ENCODE assay signal across 1 cellular context in the genomic region with DNA sequence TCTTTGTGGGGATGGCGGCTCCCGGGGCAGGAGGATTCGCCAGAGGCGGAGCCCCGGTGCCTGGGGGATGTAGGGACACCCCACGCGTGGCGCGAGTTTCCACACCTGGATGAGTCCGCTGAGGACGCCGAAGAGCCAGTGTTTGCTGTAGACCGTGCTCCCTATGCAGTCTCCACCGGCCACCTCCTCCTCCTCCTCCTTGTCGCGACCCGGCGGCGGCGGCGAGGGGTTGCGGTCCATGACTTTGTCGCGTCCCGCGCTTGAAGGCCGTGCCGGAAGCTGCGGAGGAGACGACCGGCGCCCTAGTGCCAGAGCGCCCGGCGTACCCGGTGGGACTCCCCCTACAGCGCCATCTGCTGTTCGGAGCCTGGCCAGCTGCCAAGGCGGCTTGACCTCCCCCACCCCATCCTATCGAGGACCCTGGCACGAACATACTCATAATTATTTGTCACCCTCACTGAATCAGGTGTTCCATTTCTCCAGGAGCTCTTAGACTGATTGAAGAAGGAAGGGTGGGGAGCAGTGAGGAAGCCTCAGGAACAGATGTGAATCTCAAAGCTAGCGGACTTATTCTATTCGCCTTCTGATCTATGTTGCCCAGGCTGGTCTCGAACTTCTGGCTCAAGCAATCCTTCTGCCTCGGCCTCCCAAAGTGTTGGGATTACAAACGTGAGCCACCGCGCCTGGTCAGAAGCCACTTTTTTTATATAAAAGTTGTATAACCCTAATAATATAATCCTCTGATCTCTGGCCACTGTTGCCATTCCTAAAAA.
TF ChIP-seq lines count a peak whose summit lies in the region.

A gene with protein sequence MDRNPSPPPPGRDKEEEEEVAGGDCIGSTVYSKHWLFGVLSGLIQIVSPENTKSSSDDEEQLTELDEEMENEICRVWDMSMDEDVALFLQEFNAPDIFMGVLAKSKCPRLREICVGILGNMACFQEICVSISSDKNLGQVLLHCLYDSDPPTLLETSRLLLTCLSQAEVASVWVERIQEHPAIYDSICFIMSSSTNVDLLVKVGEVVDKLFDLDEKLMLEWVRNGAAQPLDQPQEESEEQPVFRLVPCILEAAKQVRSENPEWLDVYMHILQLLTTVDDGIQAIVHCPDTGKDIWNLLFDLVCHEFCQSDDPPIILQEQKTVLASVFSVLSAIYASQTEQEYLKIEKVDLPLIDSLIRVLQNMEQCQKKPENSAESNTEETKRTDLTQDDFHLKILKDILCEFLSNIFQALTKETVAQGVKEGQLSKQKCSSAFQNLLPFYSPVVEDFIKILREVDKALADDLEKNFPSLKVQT (minus strand): TSS at position 281 of the 773 bp plus-strand sequence. CDS start 41 bp downstream, at position 240.

TF ChIP-seq in HepG2, 621 proteins besides CTCF, POLR2A, EP300 and RAD21 (continued from another document and continues in another):
- TF ChIP-seq, protein P1, sequence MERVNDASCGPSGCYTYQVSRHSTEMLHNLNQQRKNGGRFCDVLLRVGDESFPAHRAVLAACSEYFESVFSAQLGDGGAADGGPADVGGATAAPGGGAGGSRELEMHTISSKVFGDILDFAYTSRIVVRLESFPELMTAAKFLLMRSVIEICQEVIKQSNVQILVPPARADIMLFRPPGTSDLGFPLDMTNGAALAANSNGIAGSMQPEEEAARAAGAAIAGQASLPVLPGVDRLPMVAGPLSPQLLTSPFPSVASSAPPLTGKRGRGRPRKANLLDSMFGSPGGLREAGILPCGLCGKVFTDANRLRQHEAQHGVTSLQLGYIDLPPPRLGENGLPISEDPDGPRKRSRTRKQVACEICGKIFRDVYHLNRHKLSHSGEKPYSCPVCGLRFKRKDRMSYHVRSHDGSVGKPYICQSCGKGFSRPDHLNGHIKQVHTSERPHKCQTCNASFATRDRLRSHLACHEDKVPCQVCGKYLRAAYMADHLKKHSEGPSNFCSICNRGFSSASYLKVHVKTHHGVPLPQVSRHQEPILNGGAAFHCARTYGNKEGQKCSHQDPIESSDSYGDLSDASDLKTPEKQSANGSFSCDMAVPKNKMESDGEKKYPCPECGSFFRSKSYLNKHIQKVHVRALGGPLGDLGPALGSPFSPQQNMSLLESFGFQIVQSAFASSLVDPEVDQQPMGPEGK (CRISPR knock-in tag; IDR thresholded peaks at IDR 0.05), result 0 out of 2 replicates have a peak, but pooled peaks have one; percentile 13
- TF ChIP-seq, protein P2, sequence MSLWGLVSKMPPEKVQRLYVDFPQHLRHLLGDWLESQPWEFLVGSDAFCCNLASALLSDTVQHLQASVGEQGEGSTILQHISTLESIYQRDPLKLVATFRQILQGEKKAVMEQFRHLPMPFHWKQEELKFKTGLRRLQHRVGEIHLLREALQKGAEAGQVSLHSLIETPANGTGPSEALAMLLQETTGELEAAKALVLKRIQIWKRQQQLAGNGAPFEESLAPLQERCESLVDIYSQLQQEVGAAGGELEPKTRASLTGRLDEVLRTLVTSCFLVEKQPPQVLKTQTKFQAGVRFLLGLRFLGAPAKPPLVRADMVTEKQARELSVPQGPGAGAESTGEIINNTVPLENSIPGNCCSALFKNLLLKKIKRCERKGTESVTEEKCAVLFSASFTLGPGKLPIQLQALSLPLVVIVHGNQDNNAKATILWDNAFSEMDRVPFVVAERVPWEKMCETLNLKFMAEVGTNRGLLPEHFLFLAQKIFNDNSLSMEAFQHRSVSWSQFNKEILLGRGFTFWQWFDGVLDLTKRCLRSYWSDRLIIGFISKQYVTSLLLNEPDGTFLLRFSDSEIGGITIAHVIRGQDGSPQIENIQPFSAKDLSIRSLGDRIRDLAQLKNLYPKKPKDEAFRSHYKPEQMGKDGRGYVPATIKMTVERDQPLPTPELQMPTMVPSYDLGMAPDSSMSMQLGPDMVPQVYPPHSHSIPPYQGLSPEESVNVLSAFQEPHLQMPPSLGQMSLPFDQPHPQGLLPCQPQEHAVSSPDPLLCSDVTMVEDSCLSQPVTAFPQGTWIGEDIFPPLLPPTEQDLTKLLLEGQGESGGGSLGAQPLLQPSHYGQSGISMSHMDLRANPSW (CRISPR knock-in tag; IDR thresholded peaks at IDR 0.05; ENCODE audit: borderline replicate concordance), result no peak
- TF ChIP-seq MLLT10 (CRISPR knock-in tag; IDR thresholded peaks at IDR 0.05) (no peak), KLF11 (CRISPR knock-in tag; IDR thresholded peaks at IDR 0.05) (peak; percentile 90), ZNF282 (IDR thresholded peaks at IDR 0.05; ENCODE audit: partially characterized antibody) (no peak), ZNF850 (CRISPR knock-in tag; conservative IDR thresholded peaks at IDR 0.05) (no peak), ZBTB42 (CRISPR knock-in tag; IDR thresholded peaks at IDR 0.05) (no peak), ZNF180 (CRISPR knock-in tag; IDR thresholded peaks at IDR 0.05; ENCODE audit: borderline replicate concordance, low read depth) (no peak), ZNF841 (CRISPR knock-in tag; IDR thresholded peaks at IDR 0.05; ENCODE audit: borderline replicate concordance) (no peak), ZSCAN12 (CRISPR knock-in tag; IDR thresholded peaks at IDR 0.05) (no peak), CEBPG (CRISPR knock-in tag; IDR thresholded peaks at IDR 0.05) (peak; percentile 8; the same call in 1 of the 2 replicates), ZNF264 (CRISPR knock-in tag; IDR thresholded peaks at IDR 0.05) (0 out of 2 replicates have a peak, but pooled peaks have one; percentile 35), HNRNPUL1 (IDR thresholded peaks at IDR 0.05; ENCODE audit: low read depth, low read length) (no peak), ZNF724P (CRISPR knock-in tag; IDR thresholded peaks at IDR 0.05; ENCODE audit: borderline replicate concordance) (peak; percentile 88; the same call in 1 of the 2 replicates), HDAC6 (IDR thresholded peaks at IDR 0.05; ENCODE audit: low read depth, low read length) (no peak), ZFP62 (CRISPR knock-in tag; IDR thresholded peaks at IDR 0.05) (no peak), ZNF441 (CRISPR knock-in tag; IDR thresholded peaks at IDR 0.05; ENCODE audit: borderline replicate concordance) (peak; percentile 36; the same call in 1 of the 2 replicates), SNAI1 (CRISPR knock-in tag; IDR thresholded peaks at IDR 0.05; ENCODE audit: borderline replicate concordance) (0 out of 2 replicates have a peak, but pooled peaks have one; percentile 51), RFX3 (CRISPR knock-in tag; IDR thresholded peaks at IDR 0.05) (no peak), FOSL1 (CRISPR knock-in tag; IDR thresholded peaks at IDR 0.05; ENCODE audit: borderline replicate concordance) (no peak), FLYWCH1 (CRISPR knock-in tag; IDR thresholded peaks at IDR 0.05) (no peak), EED (CRISPR knock-in tag; IDR thresholded peaks at IDR 0.05) (peak; percentile 20; the same call in 1 of the 2 replicates), ZNF136 (CRISPR knock-in tag; IDR thresholded peaks at IDR 0.05; ENCODE audit: low read depth) (no peak), CCDC6 (CRISPR knock-in tag; IDR thresholded peaks at IDR 0.05) (no peak; the same call in 1 of the 2 replicates), SCMH1 (CRISPR knock-in tag; IDR thresholded peaks at IDR 0.05; ENCODE audit: borderline replicate concordance) (no peak), ZNF589 (CRISPR knock-in tag; conservative IDR thresholded peaks at IDR 0.05) (no peak; the same call in 1 of the 2 replicates), SIX1 (CRISPR knock-in tag; IDR thresholded peaks at IDR 0.05; ENCODE audit: borderline replicate concordance) (no peak), NR2F6 (IDR thresholded peaks at IDR 0.05) (no peak), NR2F6 (CRISPR knock-in tag; IDR thresholded peaks at IDR 0.05) (peak; percentile 58; the same call in 1 of the 2 replicates)
- TF ChIP-seq, protein P3, sequence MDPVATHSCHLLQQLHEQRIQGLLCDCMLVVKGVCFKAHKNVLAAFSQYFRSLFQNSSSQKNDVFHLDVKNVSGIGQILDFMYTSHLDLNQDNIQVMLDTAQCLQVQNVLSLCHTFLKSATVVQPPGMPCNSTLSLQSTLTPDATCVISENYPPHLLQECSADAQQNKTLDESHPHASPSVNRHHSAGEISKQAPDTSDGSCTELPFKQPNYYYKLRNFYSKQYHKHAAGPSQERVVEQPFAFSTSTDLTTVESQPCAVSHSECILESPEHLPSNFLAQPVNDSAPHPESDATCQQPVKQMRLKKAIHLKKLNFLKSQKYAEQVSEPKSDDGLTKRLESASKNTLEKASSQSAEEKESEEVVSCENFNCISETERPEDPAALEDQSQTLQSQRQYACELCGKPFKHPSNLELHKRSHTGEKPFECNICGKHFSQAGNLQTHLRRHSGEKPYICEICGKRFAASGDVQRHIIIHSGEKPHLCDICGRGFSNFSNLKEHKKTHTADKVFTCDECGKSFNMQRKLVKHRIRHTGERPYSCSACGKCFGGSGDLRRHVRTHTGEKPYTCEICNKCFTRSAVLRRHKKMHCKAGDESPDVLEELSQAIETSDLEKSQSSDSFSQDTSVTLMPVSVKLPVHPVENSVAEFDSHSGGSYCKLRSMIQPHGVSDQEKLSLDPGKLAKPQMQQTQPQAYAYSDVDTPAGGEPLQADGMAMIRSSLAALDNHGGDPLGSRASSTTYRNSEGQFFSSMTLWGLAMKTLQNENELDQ (CRISPR knock-in tag; IDR thresholded peaks at IDR 0.05; ENCODE audit: borderline replicate concordance), result peak; percentile 59; the same call in 1 of the 2 replicates
- TF ChIP-seq, protein P4, sequence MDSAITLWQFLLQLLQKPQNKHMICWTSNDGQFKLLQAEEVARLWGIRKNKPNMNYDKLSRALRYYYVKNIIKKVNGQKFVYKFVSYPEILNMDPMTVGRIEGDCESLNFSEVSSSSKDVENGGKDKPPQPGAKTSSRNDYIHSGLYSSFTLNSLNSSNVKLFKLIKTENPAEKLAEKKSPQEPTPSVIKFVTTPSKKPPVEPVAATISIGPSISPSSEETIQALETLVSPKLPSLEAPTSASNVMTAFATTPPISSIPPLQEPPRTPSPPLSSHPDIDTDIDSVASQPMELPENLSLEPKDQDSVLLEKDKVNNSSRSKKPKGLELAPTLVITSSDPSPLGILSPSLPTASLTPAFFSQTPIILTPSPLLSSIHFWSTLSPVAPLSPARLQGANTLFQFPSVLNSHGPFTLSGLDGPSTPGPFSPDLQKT (CRISPR knock-in tag; IDR thresholded peaks at IDR 0.05; ENCODE audit: borderline replicate concordance), result no peak; the same call in 1 of the 2 replicates
- TF ChIP-seq, protein P5, sequence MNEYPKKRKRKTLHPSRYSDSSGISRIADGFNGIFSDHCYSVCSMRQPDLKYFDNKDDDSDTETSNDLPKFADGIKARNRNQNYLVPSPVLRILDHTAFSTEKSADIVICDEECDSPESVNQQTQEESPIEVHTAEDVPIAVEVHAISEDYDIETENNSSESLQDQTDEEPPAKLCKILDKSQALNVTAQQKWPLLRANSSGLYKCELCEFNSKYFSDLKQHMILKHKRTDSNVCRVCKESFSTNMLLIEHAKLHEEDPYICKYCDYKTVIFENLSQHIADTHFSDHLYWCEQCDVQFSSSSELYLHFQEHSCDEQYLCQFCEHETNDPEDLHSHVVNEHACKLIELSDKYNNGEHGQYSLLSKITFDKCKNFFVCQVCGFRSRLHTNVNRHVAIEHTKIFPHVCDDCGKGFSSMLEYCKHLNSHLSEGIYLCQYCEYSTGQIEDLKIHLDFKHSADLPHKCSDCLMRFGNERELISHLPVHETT (CRISPR knock-in tag; conservative IDR thresholded peaks at IDR 0.05), result peak; percentile 70; the same call in 1 of the 2 replicates
- TF ChIP-seq, protein P6, sequence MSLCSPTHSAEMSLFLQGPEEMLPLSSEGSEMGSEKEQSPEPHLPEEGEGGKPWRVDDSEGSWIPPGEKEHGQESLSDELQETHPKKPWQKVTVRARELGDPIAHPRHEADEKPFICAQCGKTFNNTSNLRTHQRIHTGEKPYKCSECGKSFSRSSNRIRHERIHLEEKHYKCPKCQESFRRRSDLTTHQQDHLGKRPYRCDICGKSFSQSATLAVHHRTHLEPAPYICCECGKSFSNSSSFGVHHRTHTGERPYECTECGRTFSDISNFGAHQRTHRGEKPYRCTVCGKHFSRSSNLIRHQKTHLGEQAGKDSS (CRISPR knock-in tag; IDR thresholded peaks at IDR 0.05; ENCODE audit: borderline replicate concordance, low read depth), result peak; percentile 79; the same call in 1 of the 2 replicates
- TF ChIP-seq, protein P7, sequence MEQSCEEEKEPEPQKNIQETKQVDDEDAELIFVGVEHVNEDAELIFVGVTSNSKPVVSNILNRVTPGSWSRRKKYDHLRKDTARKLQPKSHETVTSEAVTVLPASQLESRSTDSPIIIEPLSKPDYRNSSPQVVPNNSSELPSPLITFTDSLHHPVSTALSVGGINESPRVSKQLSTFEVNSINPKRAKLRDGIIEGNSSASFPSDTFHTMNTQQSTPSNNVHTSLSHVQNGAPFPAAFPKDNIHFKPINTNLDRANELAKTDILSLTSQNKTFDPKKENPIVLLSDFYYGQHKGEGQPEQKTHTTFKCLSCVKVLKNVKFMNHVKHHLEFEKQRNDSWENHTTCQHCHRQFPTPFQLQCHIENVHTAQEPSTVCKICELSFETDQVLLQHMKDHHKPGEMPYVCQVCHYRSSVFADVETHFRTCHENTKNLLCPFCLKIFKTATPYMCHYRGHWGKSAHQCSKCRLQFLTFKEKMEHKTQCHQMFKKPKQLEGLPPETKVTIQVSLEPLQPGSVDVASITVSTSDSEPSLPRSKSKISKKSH (CRISPR knock-in tag; IDR thresholded peaks at IDR 0.05; ENCODE audit: borderline replicate concordance), result peak; percentile 84
- TF ChIP-seq, protein P8, sequence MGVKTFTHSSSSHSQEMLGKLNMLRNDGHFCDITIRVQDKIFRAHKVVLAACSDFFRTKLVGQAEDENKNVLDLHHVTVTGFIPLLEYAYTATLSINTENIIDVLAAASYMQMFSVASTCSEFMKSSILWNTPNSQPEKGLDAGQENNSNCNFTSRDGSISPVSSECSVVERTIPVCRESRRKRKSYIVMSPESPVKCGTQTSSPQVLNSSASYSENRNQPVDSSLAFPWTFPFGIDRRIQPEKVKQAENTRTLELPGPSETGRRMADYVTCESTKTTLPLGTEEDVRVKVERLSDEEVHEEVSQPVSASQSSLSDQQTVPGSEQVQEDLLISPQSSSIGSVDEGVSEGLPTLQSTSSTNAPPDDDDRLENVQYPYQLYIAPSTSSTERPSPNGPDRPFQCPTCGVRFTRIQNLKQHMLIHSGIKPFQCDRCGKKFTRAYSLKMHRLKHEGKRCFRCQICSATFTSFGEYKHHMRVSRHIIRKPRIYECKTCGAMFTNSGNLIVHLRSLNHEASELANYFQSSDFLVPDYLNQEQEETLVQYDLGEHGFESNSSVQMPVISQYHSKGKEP (CRISPR knock-in tag; IDR thresholded peaks at IDR 0.05), result no peak
- TF ChIP-seq, protein P9, sequence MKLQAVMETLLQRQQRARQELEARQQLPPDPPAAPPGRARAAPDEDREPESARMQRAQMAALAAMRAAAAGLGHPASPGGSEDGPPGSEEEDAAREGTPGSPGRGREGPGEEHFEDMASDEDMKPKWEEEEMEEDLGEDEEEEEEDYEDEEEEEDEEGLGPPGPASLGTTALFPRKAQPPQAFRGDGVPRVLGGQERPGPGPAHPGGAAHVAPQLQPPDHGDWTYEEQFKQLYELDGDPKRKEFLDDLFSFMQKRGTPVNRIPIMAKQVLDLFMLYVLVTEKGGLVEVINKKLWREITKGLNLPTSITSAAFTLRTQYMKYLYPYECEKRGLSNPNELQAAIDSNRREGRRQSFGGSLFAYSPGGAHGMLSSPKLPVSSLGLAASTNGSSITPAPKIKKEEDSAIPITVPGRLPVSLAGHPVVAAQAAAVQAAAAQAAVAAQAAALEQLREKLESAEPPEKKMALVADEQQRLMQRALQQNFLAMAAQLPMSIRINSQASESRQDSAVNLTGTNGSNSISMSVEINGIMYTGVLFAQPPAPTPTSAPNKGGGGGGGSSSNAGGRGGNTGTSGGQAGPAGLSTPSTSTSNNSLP (IDR thresholded peaks at IDR 0.05; ENCODE audit: low read depth, low read length), result no peak
